In the genomic region with DNA sequence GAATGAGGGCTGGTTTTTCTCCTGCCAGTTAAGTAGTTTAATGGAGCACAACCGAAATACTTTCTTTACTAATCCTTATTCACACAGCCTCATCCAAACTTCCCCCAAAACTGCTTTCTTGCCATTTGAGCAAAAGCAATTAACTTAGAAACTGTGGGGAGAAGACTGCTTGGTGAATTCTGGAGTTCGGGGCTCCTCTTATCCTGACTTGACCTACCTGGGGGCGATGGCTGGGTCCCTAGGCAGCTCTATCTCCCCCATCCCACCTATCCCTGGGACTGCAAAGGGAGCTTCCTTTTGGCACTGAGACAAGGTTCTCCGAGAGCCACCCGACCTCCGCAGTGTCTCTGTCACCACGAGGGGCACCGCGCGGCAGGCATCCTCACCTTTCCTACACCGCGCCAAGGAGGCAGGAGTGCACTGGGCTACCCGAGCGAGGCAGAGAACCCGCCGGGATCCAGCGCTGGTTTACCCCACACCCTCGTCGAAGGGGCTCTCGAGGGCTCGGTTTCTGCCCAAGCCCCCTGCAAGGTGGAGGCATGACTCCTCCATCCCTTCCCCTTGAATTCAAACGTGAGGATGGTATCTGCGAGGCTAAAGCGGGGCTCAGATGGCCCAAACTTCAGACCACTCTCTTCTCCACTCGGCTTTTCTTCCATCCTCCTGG, we compare ENCODE assay signal across 8 cellular contexts. TPM values are rescaled to one million over a fixed set of nuclear protein-coding genes. Genes with fewer than 3 reads are reported as not detected.
DNase-seq lines count a peak whose midpoint lies in the region; ATAC-seq and TF ChIP-seq lines count a peak whose summit lies in the region.

No MANE protein-coding gene starts in this region.

- H3K27ac Mint-ChIP-seq in Caco-2 (ENCODE audit: unreplicated experiment): peak overlapping the region; percentile 98
- H3K27ac Mint-ChIP-seq in glutamatergic neuron (ENCODE audit: unreplicated experiment): peak overlapping the region; percentile 52

- peak overlapping the region; percentile 100 for H3K9ac ChIP-seq in HCT116 (ENCODE audit: low read length)

- H4K20me1 ChIP-seq in HCT116 (ENCODE audit: insufficient read depth) (no peaks in the 10 kb centered on the region), OCI-LY7 (ENCODE audit: insufficient read depth, low read length) (peaks cover 28% of the 10 kb centered on the region)

- POLR2A ChIA-PET in Caco-2 (lab: Charles Lee): interaction anchor here (0.6 to 1.6 kb wide), 5 partner anchors 30 to 239 kb away, joined by 3 to 10 read pairs (median 6); partner anchors contain the start of genes PMM1, SREBF2 and TEF
- POLR2A ChIA-PET in HCT116 (lab: Charles Lee): interaction anchor here (0.6 to 1.9 kb wide), 4 partner anchors 15 to 1527 kb away, joined by 3 to 10 read pairs (median 6); partner anchors contain the start of gene PMM1
- POLR2A ChIA-PET in OCI-LY7 (lab: Charles Lee): interaction anchor here (0.7 to 2.3 kb wide), 3 partner anchors 23 to 1572 kb away, joined by 3 to 14 read pairs (median 4); partner anchors contain the start of gene PMM1

- H3K4me1 Mint-ChIP-seq in Caco-2 (ENCODE audit: low read depth, unreplicated experiment) (no peaks in the 10 kb centered on the region), glutamatergic neuron (ENCODE audit: low read depth, unreplicated experiment) (peaks cover 12% of the 10 kb centered on the region)

- H3K9me3 ChIP-seq in Caco-2: no peaks in the 10 kb centered on the region
- no peaks in the 10 kb centered on the region for H3K9me3 ChIP-seq in HCT116 (ENCODE audit: control insufficient read depth in 1 of 2, insufficient read depth in 1 of 2, low read depth in 1 of 2, low read length in 2 of 2)
- H3K9me3 ChIP-seq in OCI-LY7 (ENCODE audit: low read length): no peaks in the 10 kb centered on the region

- H3K4me1 ChIP-seq in Caco-2 (peaks cover 17% of the 10 kb centered on the region), HCT116 (ENCODE audit: control insufficient read depth in 1 of 2, insufficient read depth in 2 of 2, low read length in 2 of 2) (peaks cover 11 to 16% of the 10 kb centered on the region in 2 experiments), OCI-LY7 (ENCODE audit: insufficient read depth, low read length, poor library complexity, severe bottlenecking) (peaks cover 29% of the 10 kb centered on the region)

- no peaks in the 10 kb centered on the region for H3K9me3 Mint-ChIP-seq in Caco-2 (ENCODE audit: unreplicated experiment)
- peaks cover 4% of the 10 kb centered on the region for H3K9me3 Mint-ChIP-seq in glutamatergic neuron (ENCODE audit: unreplicated experiment)

- BruUV-seq in Caco-2 (replicated peaks; lab: Mats Ljungman, UMichigan) (no TSS peak), HCT116 (replicated peaks; lab: Mats Ljungman, UMichigan) (no TSS peak), OCI-LY7 (replicated peaks; lab: Mats Ljungman, UMichigan) (no TSS peak)

- TF ChIP-seq CTCF in Caco-2 (IDR thresholded peaks at IDR 0.05; ENCODE audit: insufficient read depth in 1 of 2, low read depth in 1 of 2, low read length in 1 of 2, severe bottlenecking in 1 of 2, unreplicated experiment in 1 of 2) (peak in 1 of 2 experiments; percentile 7), HCT116 (IDR thresholded peaks at IDR 0.05 in 2 of 3, conservative IDR thresholded peaks at IDR 0.05 in 1 of 3; ENCODE audit: borderline replicate concordance in 1 of 3, insufficient read depth in 1 of 3, low read depth in 2 of 3, low read length in 2 of 3) (no peak), OCI-LY7 (conservative IDR thresholded peaks at IDR 0.05; ENCODE audit: low read length) (peak; percentile 46; the same call in 1 of the 2 replicates), glutamatergic neuron (IDR thresholded peaks at IDR 0.05; ENCODE audit: partially characterized antibody, unreplicated experiment) (peak; percentile 9)

- no peaks in the 10 kb centered on the region for H3K36me3 ChIP-seq in Caco-2 (ENCODE audit: control insufficient read depth, insufficient read depth, low read length)
- H3K36me3 ChIP-seq in HCT116 (ENCODE audit: control insufficient read depth in 1 of 2, insufficient read depth in 2 of 2, low read length in 2 of 2): peaks cover 13 to 19% of the 10 kb centered on the region in 2 experiments; a peak in 3 of 4 replicates
- H3K36me3 ChIP-seq in OCI-LY7 (ENCODE audit: insufficient read depth, low read length): peaks cover 39% of the 10 kb centered on the region

- intact Hi-C loops in Caco-2 (cut with micrococcal nuclease; ENCODE audit: unreplicated experiment) (no loop called here), HCT116 (cut with micrococcal nuclease) (no loop called here), OCI-LY7 (cut with micrococcal nuclease; ENCODE audit: unreplicated experiment) (loop anchor here (2.0 to 5.0 kb wide), 2 partner anchors 47 to 75 kb away; partner anchors contain the start of gene POLR3H), posterior cingulate gyrus (cut with DNase I) (no loop called here)

- peak overlapping the region; percentile 90 for H3K4me3 Mint-ChIP-seq in Caco-2 (ENCODE audit: unreplicated experiment)
- peak overlapping the region; percentile 98 for H3K4me3 Mint-ChIP-seq in glutamatergic neuron (ENCODE audit: unreplicated experiment)

- TF ChIP-seq POLR2A in HCT116 (IDR thresholded peaks at IDR 0.05; ENCODE audit: borderline replicate concordance, extremely low read depth, insufficient read depth, insufficient read length): no peak

- TF ChIP-seq RAD21 in HCT116 (IDR thresholded peaks at IDR 0.05; ENCODE audit: low read depth): no peak

- H3K4me3 ChIP-seq in Caco-2 (ENCODE audit: low read depth, low read length): peak overlapping the region; percentile 98
- peak overlapping the region; percentile 70 to 100 for H3K4me3 ChIP-seq in HCT116 (replicated peaks in 1 of 2; ENCODE audit: low read depth in 1 of 2, low read length in 2 of 2)
- H3K4me3 ChIP-seq in OCI-LY7 (ENCODE audit: low read depth, low read length, poor library complexity, severe bottlenecking): peak overlapping the region; percentile 78

- H3K36me3 Mint-ChIP-seq in Caco-2 (ENCODE audit: insufficient read depth, unreplicated experiment) (peaks cover 54% of the 10 kb centered on the region), glutamatergic neuron (ENCODE audit: unreplicated experiment) (no peaks in the 10 kb centered on the region)

- RAD21 ChIA-PET in HCT116 (lab: Charles Lee; ENCODE audit: low non-redundant PET in 1 of 2, low total read pairs in 2 of 2, uncharacterized antibody in 2 of 2, unreplicated experiment in 2 of 2): interaction anchor here in 1 of 2 experiments (0.5 kb wide), 1 partner anchor 30 kb away, joined by 4 read pairs; the partner anchor contains the start of gene PMM1

- H3K27me3 Mint-ChIP-seq in Caco-2 (ENCODE audit: insufficient read depth, unreplicated experiment) (no peaks in the 10 kb centered on the region), glutamatergic neuron (ENCODE audit: unreplicated experiment) (peaks cover 3% of the 10 kb centered on the region)

- CTCF ChIA-PET in Caco-2 (lab: Charles Lee): interaction anchor here (0.6 to 1.4 kb wide), 3 partner anchors 14 to 77 kb away, joined by 3 to 7 read pairs (median 7); partner anchors contain the start of gene PMM1
- CTCF ChIA-PET in HCT116 (lab: Charles Lee): interaction anchor here (1.6 kb wide), 1 partner anchor 47 kb away, joined by 5 read pairs; no protein-coding TSS in a partner anchor
- CTCF ChIA-PET in OCI-LY7 (lab: Charles Lee; ENCODE audit: unreplicated experiment): no interaction called here

- H2AFZ ChIP-seq in HCT116 (ENCODE audit: low read depth, low read length, poor library complexity, severe bottlenecking) (no peak overlapping the region), OCI-LY7 (ENCODE audit: low read length) (peak overlapping the region; percentile 35)

- ATAC-seq in HCT116 (peak; percentile 26), GM19397 (IDR thresholded peaks at IDR 0.05; ENCODE audit: unreplicated experiment) (no peak)

- H3K27ac ChIP-seq in HCT116 (ENCODE audit: low read depth, low read length) (peak overlapping the region; percentile 80), OCI-LY7 (ENCODE audit: low read depth, low read length, poor library complexity, severe bottlenecking) (peak overlapping the region; percentile 67)

- peak overlapping the region; percentile 94 for H3K4me2 ChIP-seq in HCT116 (ENCODE audit: low read length)
- H3K4me2 ChIP-seq in OCI-LY7 (ENCODE audit: low read length): peak overlapping the region; percentile 89

- H3K27me3 ChIP-seq in Caco-2 (replicated peaks; ENCODE audit: control insufficient read depth, insufficient read depth, low read length): no peaks in the 10 kb centered on the region
- no peaks in the 10 kb centered on the region for H3K27me3 ChIP-seq in HCT116 (ENCODE audit: insufficient read depth, low read length)

- DNase-seq in Caco-2 (peak; percentile 61 to 62), HCT116 (ENCODE audit: low read depth, low spot score) (no peak), OCI-LY7 (ENCODE audit: low spot score) (peak; percentile 67), glutamatergic neuron (peak; percentile 57), posterior cingulate gyrus (peak in 8 of 10 donors; percentile 6 to 86 (median 16)), pons (ENCODE audit: low spot score) (no peak)
- peak; percentile 15 for DNase-seq in activated effector memory CD4-positive, alpha-beta T cell treated with Interleukin-2 at 50 U/mL for 16 hours

- H3K9me2 ChIP-seq in HCT116 (ENCODE audit: insufficient read depth) (no peaks in the 10 kb centered on the region), OCI-LY7 (ENCODE audit: insufficient read depth, low read length) (no peaks in the 10 kb centered on the region)

- peaks cover 94% of the 10 kb centered on the region for H3K79me2 ChIP-seq in HCT116 (ENCODE audit: insufficient read depth, low read length)
- H3K79me2 ChIP-seq in OCI-LY7 (ENCODE audit: insufficient read depth, low read depth, low read length): peaks cover 88% of the 10 kb centered on the region

RNA-seq across cellular contexts. Expression of gene DESI1, which starts 0.7 kb away (rescaled TPM):
- total RNA-seq in Caco-2 (2022): 38.2 and 38.9 TPM in 2 replicates
- total RNA-seq in HCT116 (2021; ENCODE audit: unreplicated experiment): 40.8 TPM
- 13.1 and 19.5 TPM in 2 replicates for polyA plus RNA-seq in HCT116 (2012)
- 20.4 and 39.0 TPM in 2 replicates for total RNA-seq in OCI-LY7 (2014; rRNA removed; shearing (Covaris generic))
- 59.0 and 65.0 TPM in 2 replicates for total RNA-seq in OCI-LY7 (2022)
- total RNA-seq in glutamatergic neuron (ENCODE audit: unreplicated experiment): 34.5 TPM

RNA-seq across cellular contexts. Expression of gene XRCC6, which starts 1.0 kb away (rescaled TPM):
- total RNA-seq in Caco-2 (2022) (413 and 414 TPM in 2 replicates), HCT116 (2021; ENCODE audit: unreplicated experiment) (588 TPM), OCI-LY7 (2022) (374 and 426 TPM in 2 replicates), glutamatergic neuron (ENCODE audit: unreplicated experiment) (155 TPM)
- 439 and 562 TPM in 2 replicates for polyA plus RNA-seq in HCT116 (2012)
- total RNA-seq in OCI-LY7 (2014; rRNA removed; shearing (Covaris generic)): 378 and 419 TPM in 2 replicates

RNA-seq across cellular contexts. Expression of gene PMM1, which starts 30.5 kb away (rescaled TPM):
- total RNA-seq in Caco-2 (2022) (27.8 and 29.6 TPM in 2 replicates), HCT116 (2021; ENCODE audit: unreplicated experiment) (31.7 TPM), OCI-LY7 (2022) (40.5 and 45.7 TPM in 2 replicates), glutamatergic neuron (ENCODE audit: unreplicated experiment) (35.0 TPM)
- polyA plus RNA-seq in HCT116 (2012): 47.8 and 51.4 TPM in 2 replicates
- total RNA-seq in OCI-LY7 (2014; rRNA removed; shearing (Covaris generic)): 17.0 and 17.5 TPM in 2 replicates

RNA-seq across cellular contexts. Expression of gene CSDC2, which starts 59.3 kb away (rescaled TPM):
- total RNA-seq in Caco-2 (2022): 0.37 and 0.41 TPM in 2 replicates
- total RNA-seq in HCT116 (2021; ENCODE audit: unreplicated experiment): 0.22 TPM
- 0.15 and 0.17 TPM in 2 replicates for polyA plus RNA-seq in HCT116 (2012)
- total RNA-seq in OCI-LY7 (2014; rRNA removed; shearing (Covaris generic)): not detected in 2 replicates
- total RNA-seq in OCI-LY7 (2022): not detected in 2 replicates
- 4.7 TPM for total RNA-seq in glutamatergic neuron (ENCODE audit: unreplicated experiment)

Comparison
In these comparisons a context has a peak if more than half of its experiments do, and no peak if none do; other contexts are left out.
1. DNase-seq: peak in Caco-2 (2 of 2), OCI-LY7 (single experiment), activated effector memory CD4-positive, alpha-beta T cell treated with Interleukin-2 at 50 U/mL for 16 hours (single experiment), glutamatergic neuron (single experiment) and posterior cingulate gyrus (8 of 10); none in HCT116 (single experiment) and pons (single experiment).
2. CTCF ChIP-seq: peak in OCI-LY7 (single experiment) and glutamatergic neuron (single experiment); none in HCT116 (0 of 3).
3. Peak in every context shown above with its lines, with median percentiles within 50 percentile points of each other: H3K4me3 ChIP-seq.